17 cellular contexts compared by ENCODE assay signal in genomic region chr5:150598046-150598445, GRCh38. TPM values are rescaled to one million over a fixed set of nuclear protein-coding genes. Genes with fewer than 3 reads are reported as not detected.
A peak's percentile ranks its signal among the peaks of the same experiment; 100 is the strongest.
DNase-seq lines count a peak whose midpoint lies in the region; ATAC-seq and TF ChIP-seq lines count a peak whose summit lies in the region.
"Had no signal": no experiment of that assay in that cellular context is flagged by ENCODE, and none has a peak within 500 bp of the region (broad histone marks: within the 10 kb centered on the region; RNA-seq: fewer than 3 reads in every experiment).

No MANE protein-coding gene starts in this region.

- H3K4me1 Mint-ChIP-seq in osteocyte (ENCODE audit: unreplicated experiment) = peaks cover 68% of the 10 kb centered on the region
- no peaks in the 10 kb centered on the region for H3K4me1 Mint-ChIP-seq in activated CD4-positive, alpha-beta memory T cell treated with anti-CD3 and anti-CD28 coated beads, Interleukin-2, amount 10 ng/mL, durations not matched to agents 7 days and 5 days

- H3K27ac Mint-ChIP-seq in osteocyte (ENCODE audit: unreplicated experiment) = peak overlapping the region; percentile 23
- no peak overlapping the region for H3K27ac Mint-ChIP-seq in activated CD4-positive, alpha-beta memory T cell treated with anti-CD3 and anti-CD28 coated beads, Interleukin-2, amount 10 ng/mL, durations not matched to agents 7 days and 5 days

- TF ChIP-seq CTCF in right atrium auricular region (IDR thresholded peaks at IDR 0.05) (no peak), osteocyte (IDR thresholded peaks at IDR 0.05) (no peak)

- no peak overlapping the region for H3K4me3 Mint-ChIP-seq in osteocyte (ENCODE audit: unreplicated experiment)
- H3K4me3 Mint-ChIP-seq in activated CD4-positive, alpha-beta memory T cell treated with anti-CD3 and anti-CD28 coated beads, Interleukin-2, amount 10 ng/mL, durations not matched to agents 7 days and 5 days = no peak overlapping the region

- no peaks in the 10 kb centered on the region for H3K27me3 ChIP-seq in right atrium auricular region
- H3K27me3 ChIP-seq: BE2C, left lung had no signal

- no peaks in the 10 kb centered on the region for H3K9me3 Mint-ChIP-seq in osteocyte (ENCODE audit: unreplicated experiment)
- no peaks in the 10 kb centered on the region for H3K9me3 Mint-ChIP-seq in activated CD4-positive, alpha-beta memory T cell treated with anti-CD3 and anti-CD28 coated beads, Interleukin-2, amount 10 ng/mL, durations not matched to agents 7 days and 5 days

- H3K9me3 ChIP-seq in right atrium auricular region = no peaks in the 10 kb centered on the region
- H3K9me3 ChIP-seq: BE2C, left lung, SK-N-SH had no signal

- POLR2A ChIA-PET in activated CD4-positive, alpha-beta memory T cell treated with anti-CD3 and anti-CD28 coated beads, Interleukin-2, amount 10 ng/mL, durations not matched to agents 7 days and 5 days (lab: Charles Lee) = no interaction called here

- CTCF ChIA-PET in activated CD4-positive, alpha-beta memory T cell treated with anti-CD3 and anti-CD28 coated beads, Interleukin-2, amount 10 ng/mL, durations not matched to agents 7 days and 5 days (lab: Charles Lee) = no interaction called here

- H3K4me3 ChIP-seq in right atrium auricular region = no peak overlapping the region
- H3K4me3 ChIP-seq: left lung had no signal

- intact Hi-C loops in Right ventricle myocardium superior (cut with DNase I) (no loop called here), cardiac septum (cut with DNase I) (no loop called here)

- no peaks in the 10 kb centered on the region for H3K36me3 ChIP-seq in right atrium auricular region
- H3K36me3 ChIP-seq: BE2C, left lung had no signal

- ATAC-seq in Right ventricle myocardium superior (ENCODE audit: poor library complexity) = no peak
- no peak for ATAC-seq in HG03469 (IDR thresholded peaks at IDR 0.05; ENCODE audit: unreplicated experiment)
- ATAC-seq: left lung, PC-3 had no signal

- H3K27ac ChIP-seq in right atrium auricular region = peak overlapping the region; percentile 80 to 99

- H3K27me3 Mint-ChIP-seq in osteocyte (ENCODE audit: unreplicated experiment) = no peaks in the 10 kb centered on the region
- H3K27me3 Mint-ChIP-seq in activated CD4-positive, alpha-beta memory T cell treated with anti-CD3 and anti-CD28 coated beads, Interleukin-2, amount 10 ng/mL, durations not matched to agents 7 days and 5 days = no peaks in the 10 kb centered on the region

- peak; percentile 39 for DNase-seq in Right ventricle myocardium superior
- no peak for DNase-seq in cardiac septum (ENCODE audit: low spot score)
- no peak for DNase-seq in right atrium auricular region (ENCODE audit: low spot score)
- DNase-seq in osteocyte (ENCODE audit: extremely low spot score, unreplicated experiment) = no peak
- DNase-seq in hypothalamus (lab: John Stamatoyannopoulos, UW) = no peak
- no peak for DNase-seq in activated CD4-positive, alpha-beta T cell treated with anti-CD3 and anti-CD28 coated beads for 48 hours
- no peak for DNase-seq in activated CD4-positive, alpha-beta memory T cell treated with anti-CD3 and anti-CD28 coated beads, Interleukin-2, amount 10 ng/mL, durations not matched to agents 7 days and 5 days
- DNase-seq: activated CD4-positive, CD25-positive, alpha-beta regulatory T cell treated with anti-CD3 and anti-CD28 coated beads, Interleukin-2, amount 50 U/mL, for 72 hours; activated effector memory CD4-positive, alpha-beta T cell treated with Interleukin-2 at 50 U/mL for 16 hours; BE2C; cerebellar nuclear complex; left lung; NCI-H1436; NCI-H82; PC-3; SK-N-SH had no signal

- no peaks in the 10 kb centered on the region for H3K36me3 Mint-ChIP-seq in osteocyte (ENCODE audit: unreplicated experiment)
- no peaks in the 10 kb centered on the region for H3K36me3 Mint-ChIP-seq in activated CD4-positive, alpha-beta memory T cell treated with anti-CD3 and anti-CD28 coated beads, Interleukin-2, amount 10 ng/mL, durations not matched to agents 7 days and 5 days (ENCODE audit: low read depth)

- H3K4me1 ChIP-seq in right atrium auricular region = peaks cover 0 to 90% of the 10 kb centered on the region in 2 donors

RNA-seq across cellular contexts. Expression of gene SYNPO, which starts 42.4 kb away (rescaled TPM):
- total RNA-seq in Right ventricle myocardium superior = 645 TPM
- 829 TPM for total RNA-seq in cardiac septum
- total RNA-seq in right atrium auricular region = 100 to 1,000 TPM; 369 to 413 TPM
- total RNA-seq in osteocyte = 17.8 and 18.4 TPM in 2 replicates
- total RNA-seq in activated CD4-positive, alpha-beta memory T cell treated with anti-CD3 and anti-CD28 coated beads, Interleukin-2, amount 10 ng/mL, durations not matched to agents 7 days and 5 days = under 1 TPM; 0.08 to 0.10 TPM

Comparison
In these comparisons a context has a peak if more than half of its experiments do, and no peak if none do; other contexts are left out.
1. RNA of gene SYNPO, which starts 42.4 kb away (total RNA-seq): 829 TPM in cardiac septum (single experiment), 645 TPM in Right ventricle myocardium superior (single experiment) and 369 to 413 TPM in right atrium auricular region; 17.8 to 18.4 TPM in osteocyte and 0.08 to 0.10 TPM in activated CD4-positive, alpha-beta memory T cell treated with anti-CD3 and anti-CD28 coated beads, Interleukin-2, amount 10 ng/mL, durations not matched to agents 7 days and 5 days; every median in the first group is over 10 times any median in the second.